9 cellular contexts compared by ENCODE assay signal in genomic region chr7:32587431-32587948, GRCh38.
DNase-seq lines count a peak whose midpoint lies in the region; TF ChIP-seq lines count a peak whose summit lies in the region.
"Had no signal": no experiment of that assay in that cellular context is flagged by ENCODE, and none has a peak within 500 bp of the region (broad histone marks: within the 10 kb centered on the region; RNA-seq: fewer than 3 reads in every experiment).

No MANE protein-coding gene starts in this region.

- WGBS in endodermal cell (ENCODE audit: insufficient coverage in 1 of 2, insufficient read length in 1 of 2), 2 experiments = 82 to 92% methylated on average over 6 to 9 of the region's 9 CpGs

- H3K4me2 ChIP-seq in Loucy (ENCODE audit: low read depth, low read length, poor library complexity, severe bottlenecking) = peak overlapping the region; percentile 64

- H3K36me3 ChIP-seq in Loucy (ENCODE audit: insufficient read depth, low read length) = peaks cover 38% of the 10 kb centered on the region; the same call in 1 of the 2 replicates
- peaks cover 61% of the 10 kb centered on the region for H3K36me3 ChIP-seq in endodermal cell (ENCODE audit: control insufficient read depth, insufficient read depth, low read length)

- H3K4me3 Mint-ChIP-seq in endodermal cell = no peak overlapping the region
- H3K4me3 Mint-ChIP-seq: activated CD4-positive, alpha-beta memory T cell treated with anti-CD3 and anti-CD28 coated beads for 36 hours had no signal

- H3K9me2 ChIP-seq in Loucy (replicated peaks; ENCODE audit: low read depth, low read length) = no peaks in the 10 kb centered on the region

- no peaks in the 10 kb centered on the region for H4K20me1 ChIP-seq in Loucy (ENCODE audit: insufficient read depth, low read length, poor library complexity, severe bottlenecking)

- H3K9me3 Mint-ChIP-seq in endodermal cell = no peaks in the 10 kb centered on the region
- H3K9me3 Mint-ChIP-seq: activated CD4-positive, alpha-beta memory T cell treated with anti-CD3 and anti-CD28 coated beads for 36 hours had no signal

- H2AFZ ChIP-seq in Loucy (ENCODE audit: low read length) = no peak overlapping the region

- H3K4me1 ChIP-seq in Loucy (ENCODE audit: insufficient read depth, low read length, poor library complexity, severe bottlenecking) (peaks cover 50% of the 10 kb centered on the region), endodermal cell (ENCODE audit: control insufficient read depth, insufficient read depth, low read length) (no peaks in the 10 kb centered on the region)

- no peak for TF ChIP-seq CTCF in Loucy (conservative IDR thresholded peaks at IDR 0.05; ENCODE audit: low read length)
- no peak for TF ChIP-seq CTCF in endodermal cell (conservative IDR thresholded peaks at IDR 0.05)

- DNase-seq in AG08396 (ENCODE audit: low spot score) (peak; percentile 48), endodermal cell (no peak), mucosa of gallbladder (ENCODE audit: low spot score) (peak; percentile 56), putamen (ENCODE audit: low spot score) (no peak), SHP77 (lab: John Stamatoyannopoulos, UW) (no peak)
- no peak for DNase-seq in activated CD4-positive, alpha-beta T cell treated with anti-CD3 and anti-CD28 coated beads for 48 hours
- DNase-seq in activated CD8-positive, alpha-beta memory T cell treated with anti-CD3 and anti-CD28 coated beads, Interleukin-2, amount 50 U/mL, for 48 hours = no peak
- DNase-seq: activated CD4-positive, alpha-beta memory T cell treated with anti-CD3 and anti-CD28 coated beads for 36 hours had no signal

- no peaks in the 10 kb centered on the region for H3K79me2 ChIP-seq in Loucy (ENCODE audit: insufficient read depth, low read length)

- H3K27ac Mint-ChIP-seq in endodermal cell = no peak overlapping the region

- H3K9me3 ChIP-seq in Loucy (ENCODE audit: insufficient read depth, low read depth, low read length) (no peaks in the 10 kb centered on the region), endodermal cell (ENCODE audit: control insufficient read depth, low read length) (no peaks in the 10 kb centered on the region)

- H3K9ac ChIP-seq in Loucy (ENCODE audit: low read depth, low read length, poor library complexity, severe bottlenecking) (peak overlapping the region; percentile 62), endodermal cell (ENCODE audit: extremely low read depth, low read length, poor library complexity, severe bottlenecking) (no peak overlapping the region)

- H3F3A ChIP-seq in Loucy (ENCODE audit: low read depth) = peaks cover 11% of the 10 kb centered on the region

- H3K27me3 ChIP-seq in Loucy (ENCODE audit: insufficient read depth, low read length, poor library complexity, severe bottlenecking) (no peaks in the 10 kb centered on the region), endodermal cell (ENCODE audit: control insufficient read depth, insufficient read depth, low read length, poor library complexity, severe bottlenecking) (no peaks in the 10 kb centered on the region)

- H3K27me3 Mint-ChIP-seq in endodermal cell (ENCODE audit: insufficient read depth) = no peaks in the 10 kb centered on the region
- H3K27me3 Mint-ChIP-seq: activated CD4-positive, alpha-beta memory T cell treated with anti-CD3 and anti-CD28 coated beads for 36 hours had no signal

- peaks cover 54% of the 10 kb centered on the region for H3K36me3 Mint-ChIP-seq in endodermal cell (ENCODE audit: low read depth)

- H3K27ac ChIP-seq in endodermal cell (ENCODE audit: low read depth, low read length) = peak overlapping the region; percentile 32

- H3K4me1 Mint-ChIP-seq in endodermal cell = peaks cover 13% of the 10 kb centered on the region

- no peak overlapping the region for H3K4me3 ChIP-seq in Loucy (ENCODE audit: low read length, poor library complexity, severe bottlenecking)
- H3K4me3 ChIP-seq in endodermal cell (ENCODE audit: low read length) = no peak overlapping the region

Comparison
In these comparisons a context has a peak if more than half of its experiments do, and no peak if none do; other contexts are left out.
1. DNase-seq: peak in AG08396 (single experiment) and mucosa of gallbladder (single experiment); none in endodermal cell (single experiment), activated CD4-positive, alpha-beta T cell treated with anti-CD3 and anti-CD28 coated beads for 48 hours (single experiment), putamen (single experiment), activated CD8-positive, alpha-beta memory T cell treated with anti-CD3 and anti-CD28 coated beads, Interleukin-2, amount 50 U/mL, for 48 hours (single experiment) and SHP77 (0 of 2).